Comparison of ENCODE assay signal across 9 cellular contexts in genomic region chr13:28819748-28820098, GRCh38. TPM values are rescaled to one million over a fixed set of nuclear protein-coding genes. Genes with fewer than 3 reads are reported as not detected.
DNase-seq lines count a peak whose midpoint lies in the region; ATAC-seq, FAIRE-seq and TF ChIP-seq lines count a peak whose summit lies in the region.
"Had no signal": no experiment of that assay in that cellular context is flagged by ENCODE, and none has a peak within 500 bp of the region (broad histone marks: within the 10 kb centered on the region; RNA-seq: fewer than 3 reads in every experiment).

No MANE protein-coding gene starts in this region.

- SMC1A ChIA-PET in GM12878 (lab: Charles Lee; ENCODE audit: uncharacterized antibody, unreplicated experiment) = no interaction called here

- CTCF ChIA-PET in GM12878 (lab: Yijun Ruan, JAX) = no interaction called here

- RAD21 ChIA-PET in GM12878 (lab: Charles Lee; ENCODE audit: unreplicated experiment) = no interaction called here

- intact Hi-C loops in GM12878 (cut with micrococcal nuclease; ENCODE audit: unreplicated experiment) = no loop called here

- POLR2A ChIA-PET in GM12878 (lab: Charles Lee) = no interaction called here

- H3K4me3 ChIP-seq in GM12878 = no peak overlapping the region
- H3K4me3 ChIP-seq in iPS-20b (ENCODE audit: low read length) = peak overlapping the region; percentile 78; the same call in 1 of the 2 replicates

- H3K4me1 ChIP-seq in GM12878 (ENCODE audit: control insufficient read depth, insufficient read depth, low read length) (no peaks in the 10 kb centered on the region), iPS-20b (ENCODE audit: insufficient read depth, low read length) (0 out of 2 replicates have a peak, but pooled peaks cover 3% of the 10 kb centered on the region)

- H3K9me3 ChIP-seq in GM12878 (replicated peaks; ENCODE audit: control insufficient read depth, insufficient read depth, low read length) (no peaks in the 10 kb centered on the region; the same call in 2 of the 3 replicates), iPS-20b (ENCODE audit: insufficient read depth, low read depth, low read length) (no peaks in the 10 kb centered on the region)

- TF ChIP-seq EP300 in GM12878 (IDR thresholded peaks at IDR 0.05; ENCODE audit: borderline replicate concordance in 1 of 2, control insufficient read depth in 1 of 2, low read depth in 2 of 2, low read length in 2 of 2) = no peak

- no peaks in the 10 kb centered on the region for H4K20me1 ChIP-seq in GM12878 (ENCODE audit: control insufficient read depth, insufficient read depth)

- DNase-seq in SKM-1 (lab: John Stamatoyannopoulos, UW; ENCODE audit: unreplicated experiment) (peak; percentile 5), GM12878 (ENCODE audit: low read depth, low spot score) (no peak), GF-D8 (lab: John Stamatoyannopoulos, UW) (no peak), AML-193 (lab: John Stamatoyannopoulos, UW) (no peak)
- peak; percentile 46 to 60 for DNase-seq in stimulated activated CD4-positive, alpha-beta T cell treated with anti-CD3 and anti-CD28 coated beads, Interleukin-2, amount 100 ng/mL, for 48 hours

- peak in 1 of 3 experiments; percentile 25; a peak in 2 of 6 replicates for TF ChIP-seq CTCF in GM12878 (IDR thresholded peaks at IDR 0.05 in 2 of 3, conservative IDR thresholded peaks at IDR 0.05 in 1 of 3; ENCODE audit: control insufficient read depth in 2 of 3, extremely low read depth in 1 of 3, insufficient read depth in 1 of 3, low read depth in 3 of 3, low read length in 3 of 3)

- ATAC-seq in GM18505 (IDR thresholded peaks at IDR 0.05; ENCODE audit: unreplicated experiment) (peak; percentile 71), HG03342 (IDR thresholded peaks at IDR 0.05; ENCODE audit: unreplicated experiment) (peak; percentile 42), GM12878 (peak; percentile 65)

- WGBS in GM12878 (ENCODE audit: insufficient coverage, insufficient replicate concordance, low lambda C conversion rate, missing lambda C conversion rate) = 7% methylated on average over 3 of the region's 55 CpGs

- no peak for FAIRE-seq in GM12878 (lab: Jason Lieb, UNC)

- peak; percentile 49 for TF ChIP-seq RAD21 in GM12878 (IDR thresholded peaks at IDR 0.05; ENCODE audit: insufficient read depth, low read depth, low read length)

- H3K27me3 ChIP-seq in GM12878 (replicated peaks in 1 of 2; ENCODE audit: control insufficient read depth in 2 of 2, insufficient read depth in 2 of 2, low read length in 1 of 2) (peaks cover 3 to 8% of the 10 kb centered on the region in 2 experiments; a peak in 3 of 4 replicates), iPS-20b (ENCODE audit: insufficient read depth, low read length) (peaks cover 67% of the 10 kb centered on the region)

- TF ChIP-seq POLR2A in GM18505 (IDR thresholded peaks at IDR 0.05; ENCODE audit: borderline replicate concordance, extremely low read depth, insufficient read depth, insufficient read length) = no peak
- no peak for TF ChIP-seq POLR2A in GM12878 (IDR thresholded peaks at IDR 0.05; ENCODE audit: low read depth, low read length)

- BruUV-seq in GM12878 (replicated peaks; lab: Mats Ljungman, UMichigan) = no TSS peak

- H3K27ac ChIP-seq in GM12878 (ENCODE audit: control insufficient read depth, insufficient read depth) (no peak overlapping the region), iPS-20b (ENCODE audit: low read length) (no peak overlapping the region)

- in situ Hi-C loops in GM12878 (cut with MboI) = no loop called here

- H3K79me2 ChIP-seq in GM12878 (ENCODE audit: control insufficient read depth, insufficient read depth, low read length) = no peaks in the 10 kb centered on the region

- H2AFZ ChIP-seq in GM12878 (ENCODE audit: control insufficient read depth, low read depth, low read length) = no peak overlapping the region

- peak overlapping the region; percentile 12; the same call in 1 of the 2 replicates for H3K4me2 ChIP-seq in GM12878 (ENCODE audit: control insufficient read depth, insufficient read depth)

- H3K36me3 ChIP-seq in GM12878 (ENCODE audit: control insufficient read depth in 2 of 2, insufficient read depth in 2 of 2, low read length in 1 of 2) (no peaks in the 10 kb centered on the region), iPS-20b (ENCODE audit: insufficient read depth, low read depth, low read length) (no peaks in the 10 kb centered on the region)

- H3K9ac ChIP-seq in GM12878 (ENCODE audit: control insufficient read depth, insufficient read depth, low read length) (no peak overlapping the region), iPS-20b (ENCODE audit: low read depth, low read length) (no peak overlapping the region)

TF ChIP-seq in GM12878, 131 proteins besides CTCF, POLR2A, EP300 and RAD21:
- TF ChIP-seq IKZF1 (conservative IDR thresholded peaks at IDR 0.05) (0 out of 2 replicates have a peak, but pooled peaks have one; percentile 20), ZNF687 (IDR thresholded peaks at IDR 0.05) (no peak)

RNA-seq across cellular contexts. Expression of gene MTUS2, which starts 0.4 kb away (rescaled TPM):
- total RNA-seq in GM12878 (2013; cell fraction: nucleolus; rRNA removed) = not detected in 2 replicates
- total RNA-seq in GM12878 (2014; rRNA removed) (under 0.01 TPM in 1 of 2 replicates, not detected in the other), GM12878 (2014; rRNA removed; fragmentation: Illumina TruSeq; extraction: Trizol) (under 0.01 TPM in 1 of 2 replicates, not detected in the other), GM12878 (2021) (not detected in 2 replicates)
- 0.03 TPM for polyA plus RNA-seq in GM12878 (2011; ENCODE audit: low read depth)
- polyA plus RNA-seq in GM12878 (2011; rRNA removed) (0.01 and 0.04 TPM in 2 replicates), GM12878 (2014; fragmentation: Illumina TruSeq; extraction: Trizol) (under 0.01 TPM in 1 of 2 replicates, not detected in the other), GM12878 (2014; fragmentation: Nextera tagmentation; extraction: Ambion mirVana) (not detected), GM12878 (2014; rRNA removed) (0.03 TPM in 1 of 2 replicates, not detected in the other), GM12878 (2016; fragmentation: Nextera tagmentation; extraction: Ambion mirVana) (under 1 TPM in 1 of 2 experiments, not detected in 1; 0.05 TPM)
- polyA plus RNA-seq in GM12878 (2011; cell fraction: cytosol; rRNA removed) = 0.06 and 0.07 TPM in 2 replicates
- 0.10 and 0.20 TPM in 2 replicates for polyA plus RNA-seq in GM12878 (2011; cell fraction: nucleus; rRNA removed)
- polyA plus RNA-seq in GM12878 (2012) = 0.01 and 0.11 TPM in 2 replicates
- 0.07 and 0.10 TPM in 2 replicates for polyA minus RNA-seq in GM12878 (2011; rRNA and poly(A)+ RNA removed)
- 0.31 TPM in 1 of 2 replicates, not detected in the other for polyA minus RNA-seq in GM12878 (2011; cell fraction: cytosol; rRNA and poly(A)+ RNA removed)
- polyA minus RNA-seq in GM12878 (2011; cell fraction: nucleus; rRNA and poly(A)+ RNA removed) = 0.10 and 0.24 TPM in 2 replicates
- total RNA-seq: T-helper 2 cell treated with Interferon-gamma antibody and Interleukin-4, amounts not matched to agents 100 ng/mL and 5 ng/mL, for 36 hours had no signal

Comparison
In these comparisons a context has a peak if more than half of its experiments do, and no peak if none do; other contexts are left out.
1. DNase-seq: peak in SKM-1 (single experiment) and stimulated activated CD4-positive, alpha-beta T cell treated with anti-CD3 and anti-CD28 coated beads, Interleukin-2, amount 100 ng/mL, for 48 hours (2 of 2); none in GM12878 (single experiment), GF-D8 (single experiment) and AML-193 (0 of 2).
2. Peak in every context shown above with its lines, with median percentiles within 50 percentile points of each other: ATAC-seq.